ENCODE assay signal across 1 cellular context in genomic region chr7:112236597-112236996, GRCh38.
TF ChIP-seq lines count a peak whose summit lies in the region.

No MANE protein-coding gene starts in this region.

TF ChIP-seq in HepG2, 621 proteins besides CTCF, POLR2A, EP300 and RAD21 (continued from another document and continues in another):
- TF ChIP-seq ZBTB46 (CRISPR knock-in tag; IDR thresholded peaks at IDR 0.05; ENCODE audit: borderline replicate concordance): no peak
- TF ChIP-seq FOXA3 (CRISPR knock-in tag; IDR thresholded peaks at IDR 0.05): peak; percentile 80
- TF ChIP-seq AHR (CRISPR knock-in tag; IDR thresholded peaks at IDR 0.05): no peak
- TF ChIP-seq DRAP1 (CRISPR knock-in tag; IDR thresholded peaks at IDR 0.05): no peak
- TF ChIP-seq E2F5 (CRISPR knock-in tag; conservative IDR thresholded peaks at IDR 0.05): no peak
- TF ChIP-seq FOXP4 (CRISPR knock-in tag; IDR thresholded peaks at IDR 0.05): peak; percentile 52
- no peak for TF ChIP-seq SIX4 (CRISPR knock-in tag; IDR thresholded peaks at IDR 0.05)
- TF ChIP-seq CHCHD3 (CRISPR knock-in tag; IDR thresholded peaks at IDR 0.05): no peak
- no peak for TF ChIP-seq ZHX1 (CRISPR knock-in tag; IDR thresholded peaks at IDR 0.05; ENCODE audit: low read depth)
- TF ChIP-seq ZMAT3 (CRISPR knock-in tag; conservative IDR thresholded peaks at IDR 0.05): no peak
- no peak for TF ChIP-seq HINFP (CRISPR knock-in tag; IDR thresholded peaks at IDR 0.05; ENCODE audit: low read depth)
- no peak for TF ChIP-seq SMC3 (IDR thresholded peaks at IDR 0.05; ENCODE audit: low read length)
- no peak for TF ChIP-seq SP2 (CRISPR knock-in tag; IDR thresholded peaks at IDR 0.05)
- no peak for TF ChIP-seq STAT6 (CRISPR knock-in tag; IDR thresholded peaks at IDR 0.05; ENCODE audit: borderline replicate concordance)
- TF ChIP-seq SIN3B (IDR thresholded peaks at IDR 0.05; ENCODE audit: low read length): no peak
- no peak for TF ChIP-seq ZBTB10 (CRISPR knock-in tag; IDR thresholded peaks at IDR 0.05; ENCODE audit: borderline replicate concordance)
- no peak for TF ChIP-seq ZNF784 (CRISPR knock-in tag; IDR thresholded peaks at IDR 0.05; ENCODE audit: borderline replicate concordance)
- TF ChIP-seq HBP1 (CRISPR knock-in tag; IDR thresholded peaks at IDR 0.05; ENCODE audit: low read depth): no peak
- no peak for TF ChIP-seq ZNF564 (CRISPR knock-in tag; IDR thresholded peaks at IDR 0.05)
- TF ChIP-seq THAP8 (CRISPR knock-in tag; IDR thresholded peaks at IDR 0.05; ENCODE audit: borderline replicate concordance): no peak
- no peak for TF ChIP-seq NR2F1 (CRISPR knock-in tag; IDR thresholded peaks at IDR 0.05)
- no peak for TF ChIP-seq DR1 (CRISPR knock-in tag; IDR thresholded peaks at IDR 0.05)
- no peak for TF ChIP-seq ZNF18 (CRISPR knock-in tag; IDR thresholded peaks at IDR 0.05; ENCODE audit: insufficient replicate concordance)
- TF ChIP-seq ZIK1 (CRISPR knock-in tag; IDR thresholded peaks at IDR 0.05; ENCODE audit: borderline replicate concordance, low read depth): no peak
- no peak for TF ChIP-seq KLF13 (CRISPR knock-in tag; IDR thresholded peaks at IDR 0.05)
- no peak for TF ChIP-seq NFATC3 (CRISPR knock-in tag; IDR thresholded peaks at IDR 0.05)
- TF ChIP-seq SKI (IDR thresholded peaks at IDR 0.05; ENCODE audit: partially characterized antibody): peak; percentile 88
- no peak for TF ChIP-seq POLR2AphosphoS5 (IDR thresholded peaks at IDR 0.05; ENCODE audit: low read depth, low read length)
- no peak for TF ChIP-seq IRF9 (CRISPR knock-in tag; IDR thresholded peaks at IDR 0.05; ENCODE audit: borderline replicate concordance)
- no peak for TF ChIP-seq ZNF597 (CRISPR knock-in tag; IDR thresholded peaks at IDR 0.05)
- TF ChIP-seq HNF4G (IDR thresholded peaks at IDR 0.05; ENCODE audit: borderline replicate concordance, low read depth, low read length): no peak
- TF ChIP-seq HNF4G (CRISPR knock-in tag; IDR thresholded peaks at IDR 0.05; ENCODE audit: borderline replicate concordance, low read depth): no peak
- no peak for TF ChIP-seq SMARCE1 (IDR thresholded peaks at IDR 0.05; ENCODE audit: borderline replicate concordance)
- TF ChIP-seq ZNF850 (CRISPR knock-in tag; conservative IDR thresholded peaks at IDR 0.05): no peak
- TF ChIP-seq MTF2 (CRISPR knock-in tag; IDR thresholded peaks at IDR 0.05; ENCODE audit: borderline replicate concordance): no peak
